ENCODE assay signal across 8 cellular contexts in genomic region chr12:43338848-43339526, GRCh38.
DNase-seq lines count a peak whose midpoint lies in the region; ATAC-seq and TF ChIP-seq lines count a peak whose summit lies in the region.

No MANE protein-coding gene starts in this region.

- TF ChIP-seq POLR2A in GM18505 (IDR thresholded peaks at IDR 0.05; ENCODE audit: borderline replicate concordance, extremely low read depth, insufficient read depth, insufficient read length) (no peak), adrenal gland (IDR thresholded peaks at IDR 0.05) (no peak), transverse colon (IDR thresholded peaks at IDR 0.05) (no peak)

- TF ChIP-seq CTCF in adrenal gland (IDR thresholded peaks at IDR 0.05) (peak in 5 of 6 experiments; percentile 40 to 62 (median 47)), transverse colon (IDR thresholded peaks at IDR 0.05) (peak in 1 of 5 experiments; percentile 18)

- H3K27ac ChIP-seq in adrenal gland (peak overlapping the region in 1 of 5 donors; percentile 33), transverse colon (no peak overlapping the region), Karpas-422 (ENCODE audit: low read length) (no peak overlapping the region)

- H3K9ac ChIP-seq in Karpas-422 (ENCODE audit: low read length): no peak overlapping the region

- H3K36me3 ChIP-seq in adrenal gland (replicated peaks in 1 of 2) (no peaks in the 10 kb centered on the region), transverse colon (no peaks in the 10 kb centered on the region), Karpas-422 (ENCODE audit: insufficient read depth, low read length) (no peaks in the 10 kb centered on the region)

- no peaks in the 10 kb centered on the region for H4K20me1 ChIP-seq in Karpas-422 (ENCODE audit: insufficient read depth, low read depth, low read length)

- H3K4me3 ChIP-seq in adrenal gland (no peak overlapping the region), transverse colon (no peak overlapping the region), Karpas-422 (ENCODE audit: low read length) (no peak overlapping the region)

- intact Hi-C loops in adrenal gland (cut with DNase I) (loop anchor here in 1 of 2 donors (10.0 kb wide), 1 partner anchor 854 kb away; no protein-coding TSS in a partner anchor), transverse colon (cut with DNase I; ENCODE audit: low total_unique reads) (no loop called here)

- in situ Hi-C loops in transverse colon (cut with MboI; ENCODE audit: low pct_ligation_motif_present in 1 of 4, low pct_unique_long_range_greater_than_20kb in 1 of 4, low sequenced_read_pairs in 3 of 4): loop anchor here in 1 of 4 donors (25.0 kb wide), 1 partner anchor 1202 kb away; the partner anchor contains the start of gene GXYLT1

- H3K9me3 ChIP-seq in adrenal gland (replicated peaks in 1 of 3): no peaks in the 10 kb centered on the region
- no peaks in the 10 kb centered on the region for H3K9me3 ChIP-seq in transverse colon
- no peaks in the 10 kb centered on the region for H3K9me3 ChIP-seq in Karpas-422 (ENCODE audit: low read length)

- DNase-seq in NAMALWA (ENCODE audit: low spot score): peak; percentile 11
- DNase-seq in adrenal gland: peak in 3 of 7 donors; percentile 8 to 27 (median 12)
- peak; percentile 26 for DNase-seq in inferior parietal cortex (ENCODE audit: extremely low spot score)
- no peak for DNase-seq in activated naive CD4-positive, alpha-beta T cell treated with Interleukin-2 at 50 U/mL for 16 hours
- DNase-seq in transverse colon: no peak
- no peak for DNase-seq in Karpas-422

- peak; percentile 69 for ATAC-seq in GM18505 (IDR thresholded peaks at IDR 0.05; ENCODE audit: unreplicated experiment)
- ATAC-seq in HG02642 (IDR thresholded peaks at IDR 0.05; ENCODE audit: poor library complexity, unreplicated experiment): peak; percentile 58

- no peaks in the 10 kb centered on the region for H3K9me2 ChIP-seq in Karpas-422 (replicated peaks; ENCODE audit: insufficient read depth, low read length)

- no peak overlapping the region for H2AFZ ChIP-seq in Karpas-422 (ENCODE audit: low read length)

- H3K4me2 ChIP-seq in Karpas-422 (ENCODE audit: low read depth, low read length, poor library complexity, severe bottlenecking): no peak overlapping the region

- H3K4me1 ChIP-seq in adrenal gland (replicated peaks in 1 of 2): peaks cover 0 to 10% of the 10 kb centered on the region in 2 donors
- peaks cover 0 to 6% (median 0%) of the 10 kb centered on the region in 4 donors for H3K4me1 ChIP-seq in transverse colon
- H3K4me1 ChIP-seq in Karpas-422 (ENCODE audit: low read length): peaks cover 4% of the 10 kb centered on the region

- H3K27me3 ChIP-seq in adrenal gland (no peaks in the 10 kb centered on the region), transverse colon (no peaks in the 10 kb centered on the region), Karpas-422 (ENCODE audit: low read length) (no peaks in the 10 kb centered on the region)

- no peak for TF ChIP-seq EP300 in transverse colon (IDR thresholded peaks at IDR 0.05; ENCODE audit: low read depth)

- H3K79me2 ChIP-seq in Karpas-422 (ENCODE audit: low read length): no peaks in the 10 kb centered on the region

Comparison
In these comparisons a context has a peak if more than half of its experiments do, and no peak if none do; other contexts are left out.
1. DNase-seq: peak in NAMALWA (single experiment) and inferior parietal cortex (single experiment); none in activated naive CD4-positive, alpha-beta T cell treated with Interleukin-2 at 50 U/mL for 16 hours (single experiment), transverse colon (single experiment) and Karpas-422 (single experiment).